ENCODE assay signal across 8 cellular contexts in genomic region chr13:91347212-91347995, GRCh38. TPM values are rescaled to one million over a fixed set of nuclear protein-coding genes. Genes with fewer than 3 reads are reported as not detected.
DNase-seq lines count a peak whose midpoint lies in the region; TF ChIP-seq lines count a peak whose summit lies in the region.

TSS of gene MIR17HG (plus strand) at chr13:91347687.

- peaks cover 20% of the 10 kb centered on the region for H3K4me1 ChIP-seq in ectodermal cell (ENCODE audit: control insufficient read depth, insufficient read depth, low read length)

- no peak for TF ChIP-seq CTCF in GM20000 (IDR thresholded peaks at IDR 0.05; ENCODE audit: extremely low read depth, missing control alignments)

- H3K4me3 ChIP-seq in ectodermal cell (ENCODE audit: insufficient read depth, low read depth, low read length), result peak within 1 kb of the TSS; percentile 74

- H3K27me3 ChIP-seq in ectodermal cell (ENCODE audit: control insufficient read depth, insufficient read depth, low read length, poor library complexity, severe bottlenecking), result peaks cover 17% of the 10 kb centered on the region

- peak; percentile 85 for DNase-seq in CMK (ENCODE audit: low read depth)
- peak; percentile 94 for DNase-seq in GM20000 (ENCODE audit: low spot score)
- peak; percentile 19 for DNase-seq in HS-5 (ENCODE audit: low read depth)
- DNase-seq in NK-92 (lab: John Stamatoyannopoulos, UW; ENCODE audit: unreplicated experiment), result peak; percentile 35
- DNase-seq in activated CD8-positive, alpha-beta memory T cell treated with anti-CD3 and anti-CD28 coated beads for 1 hour (ENCODE audit: extremely low read depth in 1 of 2, low read depth in 1 of 2), result peak; percentile 67 to 78
- DNase-seq in medulla oblongata (ENCODE audit: extremely low spot score), result peak; percentile 92
- DNase-seq in stimulated activated CD4-positive, alpha-beta T cell treated with anti-CD3 and anti-CD28 coated beads, TNF-alpha, amount 100 ng/mL, for 4 hours (ENCODE audit: low read depth in 3 of 3), result peak; percentile 83 to 86 (median 85)

- H3K36me3 ChIP-seq in ectodermal cell (ENCODE audit: control insufficient read depth, insufficient read depth, low read length), result peaks cover 16% of the 10 kb centered on the region

- WGBS in ectodermal cell, 2 experiments, result 1% methylated on average over 103 of the region's 103 CpGs

- no peaks in the 10 kb centered on the region for H3K9me3 ChIP-seq in ectodermal cell (ENCODE audit: control insufficient read depth, low read length)

- H3K27ac ChIP-seq in ectodermal cell (ENCODE audit: insufficient read depth, low read depth, low read length, poor library complexity, severe bottlenecking), result peak within 1 kb of the TSS; percentile 95

RNA-seq across cellular contexts. Expression of gene MIR17HG, which starts in this region (rescaled TPM):
- polyA plus RNA-seq in ectodermal cell (2013, experiment 1 of 4), result 26.9 TPM
- 44.7 TPM for polyA plus RNA-seq in ectodermal cell (2013, experiment 2 of 4)
- polyA plus RNA-seq in ectodermal cell (2013, experiment 3 of 4), result 38.1 TPM
- polyA plus RNA-seq in ectodermal cell (2013, experiment 4 of 4), result 30.8 TPM

Comparison
In these comparisons a context has a peak if more than half of its experiments do, and no peak if none do; other contexts are left out.
1. Peak in every context shown above with its lines: DNase-seq, H3K4me3 ChIP-seq and H3K27ac ChIP-seq.
2. DNase-seq: peak in every context shown above with its lines; median percentile 94 in GM20000; 92 in medulla oblongata; 85 in CMK; 85 in stimulated activated CD4-positive, alpha-beta T cell treated with anti-CD3 and anti-CD28 coated beads, TNF-alpha, amount 100 ng/mL, for 4 hours; 72 in activated CD8-positive, alpha-beta memory T cell treated with anti-CD3 and anti-CD28 coated beads for 1 hour; 35 in NK-92; 19 in HS-5.